8 cellular contexts compared by ENCODE assay signal in genomic region chr17:81512984-81513668, GRCh38. TPM values are rescaled to one million over a fixed set of nuclear protein-coding genes. Genes with fewer than 3 reads are reported as not detected.
DNase-seq lines count a peak whose midpoint lies in the region; ATAC-seq and TF ChIP-seq lines count a peak whose summit lies in the region.

No MANE protein-coding gene starts in this region.

- H3K4me3 Mint-ChIP-seq in activated CD4-positive, alpha-beta T cell treated with anti-CD3 and anti-CD28 coated beads for 36 hours = peak overlapping the region; percentile 83
- H3K4me3 Mint-ChIP-seq in stimulated activated memory B cell treated with anti-CD40 and anti-IgM and Interleukin-4, amounts not matched to agents 10 μg/mL and 1 μg/mL and 100 μg/mL, for 72 hours = peak overlapping the region; percentile 92

- H3K36me3 ChIP-seq in duodenal mucosa (ENCODE audit: control insufficient read depth in 1 of 2, insufficient read depth in 2 of 2, low read length in 2 of 2) = peaks cover 34 to 36% of the 10 kb centered on the region in 2 donors

- H3K4me1 ChIP-seq in duodenal mucosa (ENCODE audit: control insufficient read depth in 1 of 2, insufficient read depth in 2 of 2, low read length in 2 of 2) = peaks cover 25 to 46% of the 10 kb centered on the region in 2 donors

- peak; percentile 32 for TF ChIP-seq POLR2A in GM18951 (IDR thresholded peaks at IDR 0.05; ENCODE audit: extremely low read depth, insufficient read depth, insufficient read length)

- no peaks in the 10 kb centered on the region for H3K27me3 Mint-ChIP-seq in activated CD4-positive, alpha-beta T cell treated with anti-CD3 and anti-CD28 coated beads for 36 hours
- H3K27me3 Mint-ChIP-seq in stimulated activated memory B cell treated with anti-CD40 and anti-IgM and Interleukin-4, amounts not matched to agents 10 μg/mL and 1 μg/mL and 100 μg/mL, for 72 hours = no peaks in the 10 kb centered on the region

- peak overlapping the region; percentile 99 for H3K27ac ChIP-seq in duodenal mucosa (ENCODE audit: low read depth, low read length)

- H3K27me3 ChIP-seq in duodenal mucosa (ENCODE audit: control insufficient read depth in 1 of 2, insufficient read depth in 2 of 2, low read length in 2 of 2) = no peaks in the 10 kb centered on the region

- intact Hi-C loops in activated CD4-positive, alpha-beta T cell treated with anti-CD3 and anti-CD28 coated beads for 36 hours (cut with DNase I, micrococcal nuclease) = loop anchor here in 1 of 2 experiments (1.0 to 10.0 kb wide), 14 partner anchors 25 to 782 kb away; partner anchors contain the start of genes ARL16, ASPSCR1, BAHCC1 and CCDC137

- H3K36me3 Mint-ChIP-seq in activated CD4-positive, alpha-beta T cell treated with anti-CD3 and anti-CD28 coated beads for 36 hours (ENCODE audit: low read depth) = peaks cover 44% of the 10 kb centered on the region
- H3K36me3 Mint-ChIP-seq in stimulated activated memory B cell treated with anti-CD40 and anti-IgM and Interleukin-4, amounts not matched to agents 10 μg/mL and 1 μg/mL and 100 μg/mL, for 72 hours = peaks cover 54% of the 10 kb centered on the region

- CTCF ChIA-PET in activated CD4-positive, alpha-beta T cell treated with anti-CD3 and anti-CD28 coated beads for 36 hours (lab: Charles Lee) = no interaction called here

- peak overlapping the region; percentile 66 to 72 for H3K4me3 ChIP-seq in duodenal mucosa (ENCODE audit: low read depth in 1 of 2, low read length in 2 of 2)

- peak; percentile 70 for DNase-seq in ACHN
- DNase-seq in NCI-H1417 treated with DMSO at 0.1 percent for 48 hours (lab: John Stamatoyannopoulos, UW) = peak; percentile 29
- DNase-seq in activated CD4-positive, alpha-beta T cell treated with anti-CD3 and anti-CD28 coated beads for 36 hours = peak; percentile 85
- DNase-seq in medulla oblongata (ENCODE audit: extremely low spot score) = peak; percentile 78
- no peak for DNase-seq in H4 (ENCODE audit: low spot score)

- ATAC-seq in activated CD4-positive, alpha-beta T cell treated with anti-CD3 and anti-CD28 coated beads for 36 hours = peak; percentile 39
- peak; percentile 17 for ATAC-seq in stimulated activated memory B cell treated with anti-CD40 and anti-IgM and Interleukin-4, amounts not matched to agents 10 μg/mL and 1 μg/mL and 100 μg/mL, for 72 hours

- H3K4me1 Mint-ChIP-seq in activated CD4-positive, alpha-beta T cell treated with anti-CD3 and anti-CD28 coated beads for 36 hours = peaks cover 23% of the 10 kb centered on the region
- H3K4me1 Mint-ChIP-seq in stimulated activated memory B cell treated with anti-CD40 and anti-IgM and Interleukin-4, amounts not matched to agents 10 μg/mL and 1 μg/mL and 100 μg/mL, for 72 hours = peaks cover 62% of the 10 kb centered on the region

- no peaks in the 10 kb centered on the region for H3K9me3 ChIP-seq in duodenal mucosa (ENCODE audit: control insufficient read depth in 1 of 2, low read length in 2 of 2)

- H3K27ac Mint-ChIP-seq in activated CD4-positive, alpha-beta T cell treated with anti-CD3 and anti-CD28 coated beads for 36 hours = peak overlapping the region; percentile 89
- H3K27ac Mint-ChIP-seq in stimulated activated memory B cell treated with anti-CD40 and anti-IgM and Interleukin-4, amounts not matched to agents 10 μg/mL and 1 μg/mL and 100 μg/mL, for 72 hours = peak overlapping the region; percentile 92

- no peaks in the 10 kb centered on the region for H3K9me3 Mint-ChIP-seq in activated CD4-positive, alpha-beta T cell treated with anti-CD3 and anti-CD28 coated beads for 36 hours (ENCODE audit: low read depth)
- no peaks in the 10 kb centered on the region for H3K9me3 Mint-ChIP-seq in stimulated activated memory B cell treated with anti-CD40 and anti-IgM and Interleukin-4, amounts not matched to agents 10 μg/mL and 1 μg/mL and 100 μg/mL, for 72 hours

- POLR2A ChIA-PET in activated CD4-positive, alpha-beta T cell treated with anti-CD3 and anti-CD28 coated beads for 36 hours (lab: Charles Lee) = interaction anchor here (1.0 to 2.3 kb wide), 4 partner anchors 28 to 274 kb away, joined by 3 to 11 read pairs (median 7); partner anchors contain the start of genes BAHCC1, FAAP100, NDUFAF8 and TEPSIN

- in situ Hi-C loops in ACHN (cut with HindIII; ENCODE audit: low pct_ligation_motif_present, low pct_unique_long_range_greater_than_20kb, low sequenced_read_pairs) (no loop called here), GM18951 (cut with MboI; ENCODE audit: low sequenced_read_pairs, unreplicated experiment) (no loop called here)

- peak overlapping the region; percentile 94 to 98 for H3K9ac ChIP-seq in duodenal mucosa (ENCODE audit: low read depth in 1 of 2, low read length in 2 of 2)

RNA-seq across cellular contexts. Expression of gene ACTG1, which starts 0.5 kb away (rescaled TPM):
- total RNA-seq in activated CD4-positive, alpha-beta T cell treated with anti-CD3 and anti-CD28 coated beads for 36 hours = 1,000 to 10,000 TPM; 4,119 to 5,987 TPM
- 1,105 and 1,576 TPM in 2 replicates for total RNA-seq in H4 (2014; rRNA removed; shearing (Covaris generic))

RNA-seq across cellular contexts. Expression of gene FSCN2, which starts 15.1 kb away (rescaled TPM):
- under 1 TPM; 0.23 to 0.58 TPM for total RNA-seq in activated CD4-positive, alpha-beta T cell treated with anti-CD3 and anti-CD28 coated beads for 36 hours
- total RNA-seq in H4 (2014; rRNA removed; shearing (Covaris generic)) = 0.27 TPM in 1 of 2 replicates, not detected in the other

RNA-seq across cellular contexts. Expression of gene FAAP100, which starts 39.0 kb away (rescaled TPM):
- 10 to 100 TPM; 30.4 to 39.3 TPM for total RNA-seq in activated CD4-positive, alpha-beta T cell treated with anti-CD3 and anti-CD28 coated beads for 36 hours
- 6.6 and 7.4 TPM in 2 replicates for total RNA-seq in H4 (2014; rRNA removed; shearing (Covaris generic))
